Comparison of ENCODE assay signal across 22 cellular contexts in the genomic region with DNA sequence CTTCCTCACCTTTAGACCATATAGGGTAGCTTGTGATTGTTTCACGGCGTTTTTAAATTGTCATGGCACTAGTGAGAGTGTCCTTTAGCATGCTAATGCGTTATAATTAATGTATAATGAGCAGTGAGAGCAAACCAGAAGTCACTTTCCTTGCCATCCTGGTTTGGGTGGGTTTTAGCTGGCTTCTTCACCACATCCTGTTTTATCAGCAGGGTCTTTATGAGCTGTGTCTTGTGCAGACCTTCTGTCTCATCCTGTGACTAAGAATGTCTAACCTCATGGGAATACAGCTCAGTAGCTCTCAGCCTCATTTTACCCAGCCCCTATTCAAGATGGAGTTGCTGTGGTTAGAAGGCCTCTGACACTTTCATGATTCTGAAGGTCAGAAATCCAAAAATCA.
DNase-seq lines count a peak whose midpoint lies in the region; ATAC-seq lines count a peak whose summit lies in the region.
"Had no signal": no experiment of that assay in that cellular context is flagged by ENCODE, and none has a peak within 500 bp of the region (broad histone marks: within the 10 kb centered on the region; RNA-seq: fewer than 3 reads in every experiment).

No MANE protein-coding gene starts in this region.

- no peaks in the 10 kb centered on the region for H3K27me3 ChIP-seq in BLaER1 treated with 17β-estradiol and CSF1 and Interleukin-3, amounts not matched to agents 10 nM and 100 nM
- H3K27me3 ChIP-seq: BE2C had no signal

- H3K4me2 ChIP-seq in BLaER1 treated with 17β-estradiol and CSF1 and Interleukin-3, amounts not matched to agents 10 nM and 100 nM: peak overlapping the region; percentile 40 to 77 (median 65)

- no peaks in the 10 kb centered on the region for H3K36me3 ChIP-seq in BLaER1 treated with 17β-estradiol and CSF1 and Interleukin-3, amounts not matched to agents 10 nM and 100 nM
- H3K36me3 ChIP-seq: BE2C had no signal

- H3K27ac ChIP-seq in BLaER1 treated with 17β-estradiol and CSF1 and Interleukin-3, amounts not matched to agents 10 nM and 100 nM: peak overlapping the region in 8 of 11 experiments; percentile 18 to 52 (median 38); a peak in 12 of 22 replicates

- ATAC-seq in HG03064 (IDR thresholded peaks at IDR 0.05; ENCODE audit: low read depth, unreplicated experiment): peak; percentile 59
- ATAC-seq in GM19463 (IDR thresholded peaks at IDR 0.05; ENCODE audit: unreplicated experiment): no peak
- ATAC-seq: GM12878 had no signal

- H3K4me1 ChIP-seq in BLaER1 treated with 17β-estradiol and CSF1 and Interleukin-3, amounts not matched to agents 10 nM and 100 nM: peaks cover 10 to 48% (median 34%) of the 10 kb centered on the region in 10 experiments
- H3K4me1 ChIP-seq: BE2C had no signal

- DNase-seq in Jurkat, Clone E6-1 (ENCODE audit: low read depth, low spot score): peak; percentile 11
- no peak for DNase-seq in germinal center (ENCODE audit: low spot score)
- no peak for DNase-seq in DMS79 treated with DMSO at 0.1 percent for 48 hours (lab: John Stamatoyannopoulos, UW)
- DNase-seq in NOMO-1 treated with dmso at 0.1 percent for 144 hours (lab: John Stamatoyannopoulos, UW; ENCODE audit: unreplicated experiment): no peak
- DNase-seq: 8988T; ACHN; BE2C; C1 segment of cervical spinal cord; CD4-positive, alpha-beta memory T cell; CD4-positive, CD25-positive, alpha-beta regulatory T cell; CD8-positive, alpha-beta memory T cell; COR-L47; DMS 273 treated with DMSO at 0.1 percent for 48 hours; DMS153; DMS53; DMS79; EL; GDM1 had no signal

- H3K4me3 ChIP-seq in BLaER1 treated with 17β-estradiol and CSF1 and Interleukin-3, amounts not matched to agents 10 nM and 100 nM: no peak overlapping the region
- H3K4me3 ChIP-seq in Jurkat, Clone E6-1 (ENCODE audit: low read length): no peak overlapping the region
- H3K4me3 ChIP-seq: GM12878 had no signal

- H3K9me3 ChIP-seq in BLaER1 treated with 17β-estradiol and CSF1 and Interleukin-3, amounts not matched to agents 10 nM and 100 nM (replicated peaks in 1 of 11): no peaks in the 10 kb centered on the region
- H3K9me3 ChIP-seq: BE2C had no signal

- H3K9ac ChIP-seq in BLaER1 treated with 17β-estradiol and CSF1 and Interleukin-3, amounts not matched to agents 10 nM and 100 nM: no peak overlapping the region

- no peaks in the 10 kb centered on the region for H4K20me1 ChIP-seq in BLaER1 treated with 17β-estradiol and CSF1 and Interleukin-3, amounts not matched to agents 10 nM and 100 nM
